ENCODE assay signal across 9 cellular contexts in the genomic region with DNA sequence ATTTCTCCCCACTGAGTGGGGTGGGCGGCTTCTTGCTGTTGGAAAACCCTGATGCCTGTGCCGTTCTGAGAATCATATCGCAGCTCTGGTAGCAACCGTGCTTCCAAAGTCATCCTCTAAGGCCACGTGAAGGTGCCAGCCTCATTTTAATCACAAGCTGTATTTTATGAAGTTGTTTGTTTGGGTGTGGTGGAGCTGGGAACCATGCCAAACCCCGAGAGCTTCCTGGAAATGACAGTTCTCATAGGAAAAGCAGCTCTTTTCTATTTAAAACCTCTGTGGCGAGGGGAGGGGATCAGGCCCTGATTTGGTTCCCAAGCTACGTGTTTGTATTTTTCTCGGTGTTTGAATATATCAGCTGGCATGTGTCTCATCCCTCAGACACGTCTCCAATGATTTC. TPM values are rescaled to one million over a fixed set of nuclear protein-coding genes. Genes with fewer than 3 reads are reported as not detected.
DNase-seq lines count a peak whose midpoint lies in the region; ATAC-seq, FAIRE-seq and TF ChIP-seq lines count a peak whose summit lies in the region.
"Had no signal": no experiment of that assay in that cellular context is flagged by ENCODE, and none has a peak within 500 bp of the region (broad histone marks: within the 10 kb centered on the region; RNA-seq: fewer than 3 reads in every experiment).

No MANE protein-coding gene starts in this region.

- H3K9ac ChIP-seq in GM12878 (ENCODE audit: control insufficient read depth, insufficient read depth, low read length): no peak overlapping the region

- H3K36me3 ChIP-seq in GM12878 (ENCODE audit: control insufficient read depth in 2 of 2, insufficient read depth in 2 of 2, low read length in 1 of 2): peaks cover 0 to 6% of the 10 kb centered on the region in 2 experiments; a peak in 2 of 4 replicates

- POLR2A ChIA-PET in GM12878 (lab: Charles Lee): no interaction called here

- intact Hi-C loops in GM12878 (cut with micrococcal nuclease; ENCODE audit: unreplicated experiment): no loop called here

- no peaks in the 10 kb centered on the region for H3K9me3 ChIP-seq in GM12878 (replicated peaks; ENCODE audit: control insufficient read depth, insufficient read depth, low read length)

- SMC1A ChIA-PET in GM12878 (lab: Charles Lee; ENCODE audit: uncharacterized antibody, unreplicated experiment): interaction anchor here (1.0 kb wide), 1 partner anchor 95 kb away, joined by 3 read pairs; no protein-coding TSS in a partner anchor

- H3K79me2 ChIP-seq in GM12878 (ENCODE audit: control insufficient read depth, insufficient read depth, low read length): no peaks in the 10 kb centered on the region

- 68% methylated on average over 10 of the region's 10 CpGs for WGBS in GM12878 (ENCODE audit: insufficient coverage, insufficient replicate concordance, low lambda C conversion rate, missing lambda C conversion rate)

- BruUV-seq in GM12878 (replicated peaks; lab: Mats Ljungman, UMichigan): TSS peak; percentile 28

- 0 out of 2 replicates have a peak, but pooled peaks cover 2% of the 10 kb centered on the region for H3K4me1 ChIP-seq in GM12878 (ENCODE audit: control insufficient read depth, insufficient read depth, low read length)

- ATAC-seq in GM12878: no peak

- no peak for TF ChIP-seq POLR2A in GM12878 (IDR thresholded peaks at IDR 0.05; ENCODE audit: low read depth, low read length)

- TF ChIP-seq EP300 in GM12878 (IDR thresholded peaks at IDR 0.05; ENCODE audit: borderline replicate concordance in 1 of 2, control insufficient read depth in 1 of 2, low read depth in 2 of 2, low read length in 2 of 2): no peak

- H3K27ac ChIP-seq in GM12878 (ENCODE audit: control insufficient read depth, insufficient read depth): no peak overlapping the region

- H2AFZ ChIP-seq in GM12878 (ENCODE audit: control insufficient read depth, low read depth, low read length): no peak overlapping the region

- no peak overlapping the region for H3K4me3 ChIP-seq in GM12878

- peak; percentile 19 for DNase-seq in NCI-H146 (lab: John Stamatoyannopoulos, UW)
- no peak for DNase-seq in NCI-H146 treated with DMSO at 0.1 percent for 48 hours (lab: John Stamatoyannopoulos, UW; ENCODE audit: unreplicated experiment)
- peak; percentile 37 for DNase-seq in SW480 (ENCODE audit: low spot score)
- no peak for DNase-seq in GM12878 (ENCODE audit: low read depth, low spot score)
- peak; percentile 40 for DNase-seq in stimulated activated CD8-positive, alpha-beta memory T cell treated with anti-CD3 and anti-CD28 coated beads, Interleukin-15, amount 100 ng/mL, for 1 hour (ENCODE audit: low read depth)
- no peak for DNase-seq in D721Med (ENCODE audit: insufficient read length, low spot score)
- DNase-seq in germinal center (ENCODE audit: low spot score): no peak

- H3K4me2 ChIP-seq in GM12878 (ENCODE audit: control insufficient read depth, insufficient read depth): no peak overlapping the region

- CTCF ChIA-PET in GM12878 (lab: Yijun Ruan, JAX): interaction anchor here (0.6 to 0.9 kb wide), 2 partner anchors 100 to 190 kb away, joined by 3 read pairs; no protein-coding TSS in a partner anchor

- no peak for FAIRE-seq in GM12878 (lab: Jason Lieb, UNC)
- FAIRE-seq in islet of Langerhans (lab: Jason Lieb, UNC): peak; percentile 9
- FAIRE-seq in D721Med (lab: Jason Lieb, UNC): no peak
- FAIRE-seq: A204.1 had no signal

- H3K27me3 ChIP-seq in GM12878 (replicated peaks in 1 of 2; ENCODE audit: control insufficient read depth in 2 of 2, insufficient read depth in 2 of 2, low read length in 1 of 2): no peaks in the 10 kb centered on the region

- RAD21 ChIA-PET in GM12878 (lab: Charles Lee; ENCODE audit: unreplicated experiment): no interaction called here

- no peak for TF ChIP-seq RAD21 in GM12878 (IDR thresholded peaks at IDR 0.05; ENCODE audit: insufficient read depth, low read depth, low read length)

- in situ Hi-C loops in GM12878 (cut with MboI): no loop called here

- no peaks in the 10 kb centered on the region for H4K20me1 ChIP-seq in GM12878 (ENCODE audit: control insufficient read depth, insufficient read depth)

- TF ChIP-seq CTCF in GM12878 (IDR thresholded peaks at IDR 0.05 in 2 of 3, conservative IDR thresholded peaks at IDR 0.05 in 1 of 3; ENCODE audit: control insufficient read depth in 2 of 3, extremely low read depth in 1 of 3, insufficient read depth in 1 of 3, low read depth in 3 of 3, low read length in 3 of 3) (no peak), D721Med (IDR thresholded peaks at IDR 0.05; ENCODE audit: insufficient read depth, missing control alignments) (no peak)

TF ChIP-seq in GM12878, 131 proteins besides CTCF, POLR2A, EP300 and RAD21:
- TF ChIP-seq RELB (IDR thresholded peaks at IDR 0.05; ENCODE audit: low read depth): no peak
- no peak for TF ChIP-seq SPI1 (IDR thresholded peaks at IDR 0.05; ENCODE audit: borderline replicate concordance, insufficient read depth, low read depth, low read length)
- TF ChIP-seq ZBED1 (IDR thresholded peaks at IDR 0.05; ENCODE audit: borderline replicate concordance): no peak
- TF ChIP-seq MYB (IDR thresholded peaks at IDR 0.05; ENCODE audit: borderline replicate concordance, low read depth, low read length): no peak
- no peak for TF ChIP-seq CBFB (IDR thresholded peaks at IDR 0.05; ENCODE audit: low read depth)
- TF ChIP-seq, protein P1, sequence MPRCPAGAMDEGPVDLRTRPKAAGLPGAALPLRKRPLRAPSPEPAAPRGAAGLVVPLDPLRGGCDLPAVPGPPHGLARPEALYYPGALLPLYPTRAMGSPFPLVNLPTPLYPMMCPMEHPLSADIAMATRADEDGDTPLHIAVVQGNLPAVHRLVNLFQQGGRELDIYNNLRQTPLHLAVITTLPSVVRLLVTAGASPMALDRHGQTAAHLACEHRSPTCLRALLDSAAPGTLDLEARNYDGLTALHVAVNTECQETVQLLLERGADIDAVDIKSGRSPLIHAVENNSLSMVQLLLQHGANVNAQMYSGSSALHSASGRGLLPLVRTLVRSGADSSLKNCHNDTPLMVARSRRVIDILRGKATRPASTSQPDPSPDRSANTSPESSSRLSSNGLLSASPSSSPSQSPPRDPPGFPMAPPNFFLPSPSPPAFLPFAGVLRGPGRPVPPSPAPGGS (IDR thresholded peaks at IDR 0.05; ENCODE audit: borderline replicate concordance, insufficient read depth, low read depth, low read length, poor library complexity, severe bottlenecking): no peak
- TF ChIP-seq FOXK2 (IDR thresholded peaks at IDR 0.05): no peak
- TF ChIP-seq RAD51 (IDR thresholded peaks at IDR 0.05): no peak
- no peak for TF ChIP-seq PAX5 (IDR thresholded peaks at IDR 0.05; ENCODE audit: borderline replicate concordance, low read depth, low read length)

RNA-seq across cellular contexts. Expression of gene KNOP1, which starts 21.7 kb away (rescaled TPM):
- 37.5 and 38.3 TPM in 2 replicates for total RNA-seq in GM12878 (2013; cell fraction: nucleolus; rRNA removed)
- 13.8 and 16.8 TPM in 2 replicates for total RNA-seq in GM12878 (2014; rRNA removed)
- total RNA-seq in GM12878 (2014; rRNA removed; fragmentation: Illumina TruSeq; extraction: Trizol): 32.1 and 36.0 TPM in 2 replicates
- total RNA-seq in GM12878 (2021): 27.0 and 29.7 TPM in 2 replicates
- polyA plus RNA-seq in GM12878 (2011; ENCODE audit: low read depth): 8.9 TPM
- 19.8 and 28.3 TPM in 2 replicates for polyA plus RNA-seq in GM12878 (2011; rRNA removed)
- polyA plus RNA-seq in GM12878 (2011; cell fraction: cytosol; rRNA removed): 9.9 and 10.4 TPM in 2 replicates
- 13.4 and 16.9 TPM in 2 replicates for polyA plus RNA-seq in GM12878 (2011; cell fraction: nucleus; rRNA removed)
- 21.6 and 22.1 TPM in 2 replicates for polyA plus RNA-seq in GM12878 (2012)
- polyA plus RNA-seq in GM12878 (2014; fragmentation: Illumina TruSeq; extraction: Trizol): 47.2 and 50.3 TPM in 2 replicates
- 10 to 100 TPM; 35.1 to 46.4 TPM for polyA plus RNA-seq in GM12878 (2014; fragmentation: Nextera tagmentation; extraction: Ambion mirVana)
- 28.1 and 28.5 TPM in 2 replicates for polyA plus RNA-seq in GM12878 (2014; rRNA removed)
- 10 to 100 TPM; 30.6 to 33.5 TPM for polyA plus RNA-seq in GM12878 (2016; fragmentation: Nextera tagmentation; extraction: Ambion mirVana)
- 14.6 and 16.8 TPM in 2 replicates for polyA minus RNA-seq in GM12878 (2011; rRNA and poly(A)+ RNA removed)
- polyA minus RNA-seq in GM12878 (2011; cell fraction: cytosol; rRNA and poly(A)+ RNA removed): 5.0 and 6.0 TPM in 2 replicates
- 7.7 and 15.7 TPM in 2 replicates for polyA minus RNA-seq in GM12878 (2011; cell fraction: nucleus; rRNA and poly(A)+ RNA removed)

RNA-seq across cellular contexts. Expression of gene IQCK, which starts 21.8 kb away (rescaled TPM):
- total RNA-seq in GM12878 (2013; cell fraction: nucleolus; rRNA removed): 5.5 and 6.3 TPM in 2 replicates
- total RNA-seq in GM12878 (2014; rRNA removed): 2.0 and 2.5 TPM in 2 replicates
- total RNA-seq in GM12878 (2014; rRNA removed; fragmentation: Illumina TruSeq; extraction: Trizol): 0.83 and 2.2 TPM in 2 replicates
- total RNA-seq in GM12878 (2021): 2.0 and 3.1 TPM in 2 replicates
- polyA plus RNA-seq in GM12878 (2011; ENCODE audit: low read depth): 0.51 TPM
- 1.8 and 2.2 TPM in 2 replicates for polyA plus RNA-seq in GM12878 (2011; rRNA removed)
- polyA plus RNA-seq in GM12878 (2011; cell fraction: cytosol; rRNA removed): 1.6 TPM in 2 replicates
- 1.6 and 1.8 TPM in 2 replicates for polyA plus RNA-seq in GM12878 (2011; cell fraction: nucleus; rRNA removed)
- polyA plus RNA-seq in GM12878 (2012): 0.79 and 0.99 TPM in 2 replicates
- polyA plus RNA-seq in GM12878 (2014; fragmentation: Illumina TruSeq; extraction: Trizol): 2.2 and 2.3 TPM in 2 replicates
- polyA plus RNA-seq in GM12878 (2014; fragmentation: Nextera tagmentation; extraction: Ambion mirVana): 1 to 10 TPM; 1.5 to 4.2 TPM
- polyA plus RNA-seq in GM12878 (2014; rRNA removed): 1.0 and 1.5 TPM in 2 replicates
- 1 to 10 TPM; 3.0 to 3.2 TPM for polyA plus RNA-seq in GM12878 (2016; fragmentation: Nextera tagmentation; extraction: Ambion mirVana)
- polyA minus RNA-seq in GM12878 (2011; rRNA and poly(A)+ RNA removed): 0.66 and 1.3 TPM in 2 replicates
- 1.2 TPM in 1 of 2 replicates, not detected in the other for polyA minus RNA-seq in GM12878 (2011; cell fraction: cytosol; rRNA and poly(A)+ RNA removed)
- 1.1 and 3.3 TPM in 2 replicates for polyA minus RNA-seq in GM12878 (2011; cell fraction: nucleus; rRNA and poly(A)+ RNA removed)

Comparison
In these comparisons a context has a peak if more than half of its experiments do, and no peak if none do; other contexts are left out.
1. DNase-seq: peak in NCI-H146 (single experiment), SW480 (single experiment) and stimulated activated CD8-positive, alpha-beta memory T cell treated with anti-CD3 and anti-CD28 coated beads, Interleukin-15, amount 100 ng/mL, for 1 hour (single experiment); none in NCI-H146 treated with DMSO at 0.1 percent for 48 hours (single experiment), GM12878 (single experiment), D721Med (single experiment) and germinal center (single experiment).